1 cellular context compared by ENCODE assay signal in genomic region chr20:10978713-10979112, GRCh38.
TF ChIP-seq lines count a peak whose summit lies in the region.

No MANE protein-coding gene starts in this region.

TF ChIP-seq in SK-N-SH treated with all-trans-retinoic acid at 6 μM for 48 hours, 23 proteins besides CTCF, POLR2A, EP300 and RAD21 (continued from another document):
- TF ChIP-seq TSHZ2 (CRISPR knock-in tag; IDR thresholded peaks at IDR 0.05), result no peak
TF ChIP-seq in SK-N-SH treated with all-trans-retinoic acid at 6 μM for 48 hours: peak in this region for 0.
